8 cellular contexts compared by ENCODE assay signal in the genomic region with DNA sequence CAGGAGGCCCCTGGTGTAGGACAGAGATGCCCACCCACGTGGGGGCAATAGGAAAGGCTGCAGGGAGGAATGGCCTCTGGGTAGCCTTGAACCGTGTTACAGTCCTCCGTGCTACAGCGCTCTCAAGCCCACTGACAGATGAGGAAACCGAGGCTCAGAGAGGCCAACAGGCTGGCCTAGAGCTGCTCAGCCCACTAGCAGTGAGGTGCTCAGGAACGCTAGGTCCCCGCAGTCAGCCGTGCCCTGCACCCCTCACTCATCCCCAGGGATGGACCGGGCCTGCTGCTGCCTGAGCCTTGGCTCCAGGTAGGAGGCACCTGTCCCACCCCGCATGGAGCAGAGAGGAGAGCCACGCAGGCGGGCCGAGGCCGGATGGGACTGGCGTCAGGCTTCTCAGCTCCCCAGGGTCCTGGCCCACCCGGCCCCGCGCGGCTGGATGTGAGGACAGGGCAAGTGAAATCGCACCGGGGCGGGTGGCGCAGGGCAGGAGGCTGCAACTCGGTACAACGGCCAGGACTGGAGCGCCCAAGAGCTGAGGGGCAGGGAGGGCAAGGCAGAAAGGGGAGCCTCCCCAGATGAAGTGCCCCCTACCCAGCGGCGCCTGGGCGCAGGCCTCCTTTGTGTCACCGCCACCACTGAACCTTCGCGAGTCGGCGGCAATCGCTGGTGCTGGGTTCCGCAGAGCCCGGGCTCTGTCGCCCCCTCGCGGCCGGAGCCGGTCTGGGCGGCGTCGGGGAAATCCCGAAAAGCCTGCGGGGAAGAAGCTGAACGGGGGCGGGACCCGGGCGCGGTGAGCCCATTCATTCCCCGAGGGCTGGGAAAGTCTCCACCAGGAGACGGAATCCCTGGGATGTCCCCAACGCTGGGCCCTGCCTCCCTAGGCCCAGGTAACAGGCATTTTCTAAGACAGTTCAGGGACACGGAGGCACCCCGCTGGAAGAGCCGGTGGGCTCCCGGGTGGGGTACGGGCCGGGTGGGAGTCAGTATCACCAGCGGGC. TPM values are rescaled to one million over a fixed set of nuclear protein-coding genes. Genes with fewer than 3 reads are reported as not detected.
DNase-seq lines count a peak whose midpoint lies in the region; ATAC-seq, FAIRE-seq and TF ChIP-seq lines count a peak whose summit lies in the region.

No MANE protein-coding gene starts in this region.

- H3K36me3 ChIP-seq in BLaER1 treated with 17β-estradiol and CSF1 and Interleukin-3, amounts not matched to agents 10 nM and 100 nM: no peaks in the 10 kb centered on the region

- no peak for TF ChIP-seq POLR2A in H54 (IDR thresholded peaks at IDR 0.05; ENCODE audit: low read depth, low read length)

- H3K4me1 ChIP-seq in BLaER1 treated with 17β-estradiol and CSF1 and Interleukin-3, amounts not matched to agents 10 nM and 100 nM: peaks cover 60 to 73% (median 72%) of the 10 kb centered on the region in 10 experiments

- no peak for FAIRE-seq in H54 (lab: Jason Lieb, UNC)

- no peaks in the 10 kb centered on the region for H3K9me3 ChIP-seq in BLaER1 treated with 17β-estradiol and CSF1 and Interleukin-3, amounts not matched to agents 10 nM and 100 nM (replicated peaks in 1 of 11)

- peak overlapping the region; percentile 74 to 96 (median 88) for H3K4me2 ChIP-seq in BLaER1 treated with 17β-estradiol and CSF1 and Interleukin-3, amounts not matched to agents 10 nM and 100 nM

- peaks cover 0 to 8% (median 0%) of the 10 kb centered on the region in 11 experiments; a peak in 1 of 22 replicates for H4K20me1 ChIP-seq in BLaER1 treated with 17β-estradiol and CSF1 and Interleukin-3, amounts not matched to agents 10 nM and 100 nM

- H3K9ac ChIP-seq in BLaER1 treated with 17β-estradiol and CSF1 and Interleukin-3, amounts not matched to agents 10 nM and 100 nM: peak overlapping the region in 10 of 11 experiments; percentile 35 to 77 (median 59); a peak in 18 of 22 replicates

- peak; percentile 85 to 91 for ATAC-seq in activated CD4-positive, CD25-positive, alpha-beta regulatory T cell treated with anti-CD3 and anti-CD28 coated beads, Interleukin-2, amount 50 U/mL, for 24 hours
- peak; percentile 91 for ATAC-seq in left lobe of liver
- no peak for ATAC-seq in HG03565 (IDR thresholded peaks at IDR 0.05; ENCODE audit: unreplicated experiment)

- DNase-seq in H54 (ENCODE audit: insufficient read length, low spot score) (peak; percentile 80), NCI-H2227 treated with DMSO at 0.1 percent for 48 hours (lab: John Stamatoyannopoulos, UW) (peak; percentile 61), caudate nucleus (lab: John Stamatoyannopoulos, UW) (peak in 56 of 61 donors; percentile 1 to 86 (median 64)), left lobe of liver (ENCODE audit: low spot score) (peak; percentile 86)
- peak; percentile 77 to 90 for DNase-seq in stimulated activated CD4-positive, alpha-beta T cell treated with anti-CD3 and anti-CD28 coated beads, Interleukin-4, amount 100 ng/mL, for 4 hours

- peak overlapping the region in 8 of 11 experiments; percentile 45 to 90 (median 81); a peak in 16 of 22 replicates for H3K27ac ChIP-seq in BLaER1 treated with 17β-estradiol and CSF1 and Interleukin-3, amounts not matched to agents 10 nM and 100 nM
- H3K27ac ChIP-seq in caudate nucleus (ENCODE audit: low read depth, low read length): no peak overlapping the region

- H3K4me3 ChIP-seq in BLaER1 treated with 17β-estradiol and CSF1 and Interleukin-3, amounts not matched to agents 10 nM and 100 nM: peak overlapping the region in 8 of 10 experiments; percentile 19 to 64 (median 45); a peak in 12 of 20 replicates

- no peaks in the 10 kb centered on the region for H3K27me3 ChIP-seq in BLaER1 treated with 17β-estradiol and CSF1 and Interleukin-3, amounts not matched to agents 10 nM and 100 nM

RNA-seq across cellular contexts. Expression of a gene that starts 8.4 kb away (rescaled TPM):
- 6.8 TPM for total RNA-seq in left lobe of liver

RNA-seq across cellular contexts. Expression of a gene that starts 10.5 kb away (rescaled TPM):
- 4.7 TPM for total RNA-seq in left lobe of liver

RNA-seq across cellular contexts. Expression of a gene that starts 44.9 kb away (rescaled TPM):
- total RNA-seq in left lobe of liver: 81.5 TPM
